ENCODE assay signal across 24 cellular contexts in the genomic region with DNA sequence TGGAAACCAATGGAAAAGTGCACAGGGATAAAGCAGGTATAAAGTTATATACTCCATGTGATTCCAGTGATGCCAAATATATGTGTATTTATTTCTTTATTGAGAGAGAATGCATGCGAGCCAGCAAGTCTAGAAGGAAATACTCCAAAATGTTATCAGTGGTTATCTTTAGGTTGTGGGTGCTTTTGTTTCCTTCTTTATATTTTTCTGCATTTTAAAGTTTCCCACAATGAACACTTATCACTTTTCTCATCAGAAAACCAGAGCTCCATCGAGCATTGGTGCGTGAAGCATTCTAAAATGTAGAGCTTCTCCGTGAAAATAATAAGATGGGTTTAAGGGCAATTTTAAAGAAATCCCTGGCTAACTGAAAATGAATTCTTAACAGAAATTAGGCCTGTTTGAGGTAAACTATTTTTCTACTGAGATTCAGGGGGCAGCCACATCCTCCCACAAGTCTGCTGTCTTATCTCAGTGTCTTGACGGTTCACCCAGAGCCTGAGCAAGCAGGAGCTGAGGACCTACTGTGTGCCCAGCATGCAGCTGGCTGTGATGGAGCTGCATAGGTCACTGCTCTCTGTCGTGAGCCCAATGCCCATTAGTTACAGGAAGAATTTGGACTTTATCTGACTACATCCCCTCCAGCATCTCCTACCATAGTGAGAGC. TPM values are rescaled to one million over a fixed set of nuclear protein-coding genes. Genes with fewer than 3 reads are reported as not detected.
DNase-seq lines count a peak whose midpoint lies in the region; ATAC-seq and TF ChIP-seq lines count a peak whose summit lies in the region.
"Had no signal": no experiment of that assay in that cellular context is flagged by ENCODE, and none has a peak within 500 bp of the region (broad histone marks: within the 10 kb centered on the region; RNA-seq: fewer than 3 reads in every experiment).

No MANE protein-coding gene starts in this region.

- no peaks in the 10 kb centered on the region for H3K27me3 ChIP-seq in CD4-positive, alpha-beta T cell (ENCODE audit: control insufficient read depth, insufficient read depth, low read length)
- H3K27me3 ChIP-seq in hepatocyte = no peaks in the 10 kb centered on the region
- H3K27me3 ChIP-seq: cardiac muscle cell, right lobe of liver, SJSA1, transverse colon had no signal

- no peaks in the 10 kb centered on the region for H3K79me2 ChIP-seq in hepatocyte
- H3K79me2 ChIP-seq: parathyroid adenoma had no signal

- no peaks in the 10 kb centered on the region for H3K9me3 ChIP-seq in CD4-positive, alpha-beta T cell (ENCODE audit: control insufficient read depth, low read length)
- no peaks in the 10 kb centered on the region for H3K9me3 ChIP-seq in hepatocyte (ENCODE audit: low read depth)
- H3K9me3 ChIP-seq: right lobe of liver, SJSA1, transverse colon had no signal

- CTCF ChIA-PET in CD4-positive, alpha-beta T cell (lab: Charles Lee) = interaction anchor here (3.6 kb wide), 1 partner anchor 66 kb away, joined by 13 read pairs; no protein-coding TSS in a partner anchor
- CTCF ChIA-PET in activated CD4-positive, alpha-beta memory T cell treated with anti-CD3 and anti-CD28 coated beads, Interleukin-2, amount 10 ng/mL, durations not matched to agents 7 days and 5 days (lab: Charles Lee) = interaction anchor here (0.9 kb wide), 1 partner anchor 12 kb away, joined by 3 read pairs; no protein-coding TSS in a partner anchor

- peak overlapping the region; percentile 79 for H3K4me3 Mint-ChIP-seq in CD4-positive, alpha-beta T cell
- H3K4me3 Mint-ChIP-seq in activated CD4-positive, alpha-beta memory T cell treated with anti-CD3 and anti-CD28 coated beads, Interleukin-2, amount 10 ng/mL, durations not matched to agents 7 days and 5 days = peak overlapping the region; percentile 13
- H3K4me3 Mint-ChIP-seq in central memory CD8-positive, alpha-beta T cell = peak overlapping the region; percentile 23
- H3K4me3 Mint-ChIP-seq: memory B cell; nephron; stimulated activated naive B cell treated with anti-CD40 and anti-IgM and Interleukin-4, amounts not matched to agents 10 μg/mL and 1 μg/mL and 100 μg/mL, for 72 hours had no signal

- H4K20me1 ChIP-seq in hepatocyte (ENCODE audit: insufficient read depth, poor library complexity, severe bottlenecking) = no peaks in the 10 kb centered on the region

- no peaks in the 10 kb centered on the region for H3K36me3 ChIP-seq in hepatocyte (replicated peaks; ENCODE audit: insufficient read depth, low read depth)
- H3K36me3 ChIP-seq: cardiac muscle cell, right lobe of liver, SJSA1, transverse colon had no signal

- 64% methylated on average over 6 of the region's 6 CpGs for WGBS in hepatocyte (ENCODE audit: low lambda C conversion rate, missing lambda C conversion rate)

- H3K27me3 Mint-ChIP-seq in CD4-positive, alpha-beta T cell = no peaks in the 10 kb centered on the region
- H3K27me3 Mint-ChIP-seq in activated CD4-positive, alpha-beta memory T cell treated with anti-CD3 and anti-CD28 coated beads, Interleukin-2, amount 10 ng/mL, durations not matched to agents 7 days and 5 days = no peaks in the 10 kb centered on the region
- no peaks in the 10 kb centered on the region for H3K27me3 Mint-ChIP-seq in central memory CD8-positive, alpha-beta T cell
- H3K27me3 Mint-ChIP-seq: memory B cell had no signal

- no peaks in the 10 kb centered on the region for H3K9me2 ChIP-seq in hepatocyte (replicated peaks; ENCODE audit: insufficient read depth)

- no peaks in the 10 kb centered on the region for H3K4me1 ChIP-seq in hepatocyte (ENCODE audit: insufficient read depth)
- H3K4me1 ChIP-seq: parathyroid adenoma, right lobe of liver, SJSA1, transverse colon had no signal

- no peaks in the 10 kb centered on the region for H3K36me3 Mint-ChIP-seq in CD4-positive, alpha-beta T cell (ENCODE audit: low read depth)
- H3K36me3 Mint-ChIP-seq in activated CD4-positive, alpha-beta memory T cell treated with anti-CD3 and anti-CD28 coated beads, Interleukin-2, amount 10 ng/mL, durations not matched to agents 7 days and 5 days (ENCODE audit: low read depth) = peaks cover 7% of the 10 kb centered on the region
- peaks cover 2% of the 10 kb centered on the region for H3K36me3 Mint-ChIP-seq in central memory CD8-positive, alpha-beta T cell (ENCODE audit: insufficient read depth)
- H3K36me3 Mint-ChIP-seq: stimulated activated naive B cell treated with anti-CD40 and anti-IgM and Interleukin-4, amounts not matched to agents 10 μg/mL and 1 μg/mL and 100 μg/mL, for 72 hours had no signal

- H3K9me3 Mint-ChIP-seq in CD4-positive, alpha-beta T cell = no peaks in the 10 kb centered on the region
- peaks cover 3% of the 10 kb centered on the region for H3K9me3 Mint-ChIP-seq in activated CD4-positive, alpha-beta memory T cell treated with anti-CD3 and anti-CD28 coated beads, Interleukin-2, amount 10 ng/mL, durations not matched to agents 7 days and 5 days
- peaks cover 5% of the 10 kb centered on the region for H3K9me3 Mint-ChIP-seq in central memory CD8-positive, alpha-beta T cell
- H3K9me3 Mint-ChIP-seq: stimulated activated naive B cell treated with anti-CD40 and anti-IgM and Interleukin-4, amounts not matched to agents 10 μg/mL and 1 μg/mL and 100 μg/mL, for 72 hours had no signal

- POLR2A ChIA-PET in CD4-positive, alpha-beta T cell (lab: Charles Lee) = interaction anchor here (0.7 to 6.5 kb wide), 15 partner anchors 10 to 139 kb away, joined by 3 to 70 read pairs (median 5); no protein-coding TSS in a partner anchor
- POLR2A ChIA-PET in activated CD4-positive, alpha-beta memory T cell treated with anti-CD3 and anti-CD28 coated beads, Interleukin-2, amount 10 ng/mL, durations not matched to agents 7 days and 5 days (lab: Charles Lee) = interaction anchor here (0.7 to 6.3 kb wide), 15 partner anchors 8 to 138 kb away, joined by 3 to 90 read pairs (median 5); no protein-coding TSS in a partner anchor

- TF ChIP-seq CTCF in CD4-positive, alpha-beta T cell (IDR thresholded peaks at IDR 0.05) = no peak
- TF ChIP-seq CTCF in hepatocyte (IDR thresholded peaks at IDR 0.05; ENCODE audit: poor library complexity) = no peak

- peak overlapping the region; percentile 43 for H3K27ac ChIP-seq in CD4-positive, alpha-beta T cell (ENCODE audit: low read depth, low read length)
- no peak overlapping the region for H3K27ac ChIP-seq in hepatocyte
- H3K27ac ChIP-seq: cardiac muscle cell, epithelial cell of prostate, parathyroid adenoma, right lobe of liver, SJSA1, transverse colon had no signal

- no peak overlapping the region for H2AFZ ChIP-seq in hepatocyte
- H2AFZ ChIP-seq: parathyroid adenoma had no signal

- no peak overlapping the region for H3K4me3 ChIP-seq in hepatocyte
- H3K4me3 ChIP-seq: cardiac muscle cell, right lobe of liver, SJSA1, transverse colon had no signal

- peak; percentile 27 for ATAC-seq in CD4-positive, alpha-beta T cell (ENCODE audit: poor library complexity)
- ATAC-seq in central memory CD8-positive, alpha-beta T cell (replicated peaks; ENCODE audit: extremely low read depth, poor library complexity, severe bottlenecking) = peak; percentile 71
- ATAC-seq in GM21529 (IDR thresholded peaks at IDR 0.05; ENCODE audit: unreplicated experiment) = no peak
- ATAC-seq in GM21423 (IDR thresholded peaks at IDR 0.05; ENCODE audit: unreplicated experiment) = no peak
- ATAC-seq: right lobe of liver; stimulated activated naive B cell treated with anti-CD40 and anti-IgM and Interleukin-4, amounts not matched to agents 10 μg/mL and 1 μg/mL and 100 μg/mL, for 72 hours had no signal

- peak overlapping the region; percentile 84 for H3K27ac Mint-ChIP-seq in CD4-positive, alpha-beta T cell
- H3K27ac Mint-ChIP-seq in activated CD4-positive, alpha-beta memory T cell treated with anti-CD3 and anti-CD28 coated beads, Interleukin-2, amount 10 ng/mL, durations not matched to agents 7 days and 5 days = peak overlapping the region; percentile 95
- H3K27ac Mint-ChIP-seq in central memory CD8-positive, alpha-beta T cell (ENCODE audit: low read depth) = peak overlapping the region; percentile 22
- H3K27ac Mint-ChIP-seq: memory B cell; nephron; stimulated activated naive B cell treated with anti-CD40 and anti-IgM and Interleukin-4, amounts not matched to agents 10 μg/mL and 1 μg/mL and 100 μg/mL, for 72 hours had no signal

- intact Hi-C loops in CD4-positive, alpha-beta T cell (cut with DNase I, micrococcal nuclease) = no loop called here

- H3K4me1 Mint-ChIP-seq in CD4-positive, alpha-beta T cell (ENCODE audit: low read depth) = peaks cover 95% of the 10 kb centered on the region
- peaks cover 90% of the 10 kb centered on the region for H3K4me1 Mint-ChIP-seq in activated CD4-positive, alpha-beta memory T cell treated with anti-CD3 and anti-CD28 coated beads, Interleukin-2, amount 10 ng/mL, durations not matched to agents 7 days and 5 days
- H3K4me1 Mint-ChIP-seq in central memory CD8-positive, alpha-beta T cell = peaks cover 55% of the 10 kb centered on the region
- H3K4me1 Mint-ChIP-seq: memory B cell, nephron had no signal

- no peak overlapping the region for H3K4me2 ChIP-seq in hepatocyte

- no peak for DNase-seq in CD4-positive, alpha-beta T cell
- DNase-seq in GF-D8 (lab: John Stamatoyannopoulos, UW) (peak; percentile 34), hepatocyte (ENCODE audit: low spot score) (no peak)
- peak; percentile 57 for DNase-seq in activated CD4-positive, alpha-beta memory T cell treated with anti-CD3 and anti-CD28 coated beads, Interleukin-2, amount 10 ng/mL, durations not matched to agents 7 days and 5 days
- DNase-seq in central memory CD8-positive, alpha-beta T cell (ENCODE audit: low spot score in 2 of 2) = no peak
- DNase-seq: amniotic stem cell; H7; NCI-H1694; NCI-H2227 treated with DMSO at 0.1 percent for 48 hours; NCI-H774; right lobe of liver; stimulated activated naive B cell treated with anti-CD40 and anti-IgM and Interleukin-4, amounts not matched to agents 10 μg/mL and 1 μg/mL and 100 μg/mL, for 72 hours; transverse colon had no signal

RNA-seq across cellular contexts. Expression of a gene that starts 18.7 kb away (rescaled TPM):
- 10 to 100 TPM; 44.7 to 47.6 TPM for total RNA-seq in CD4-positive, alpha-beta T cell
- 100 to 1,000 TPM; 139 TPM for total RNA-seq in activated CD4-positive, alpha-beta memory T cell treated with anti-CD3 and anti-CD28 coated beads, Interleukin-2, amount 10 ng/mL, durations not matched to agents 7 days and 5 days
- total RNA-seq in hepatocyte = not detected in 2 replicates
- polyA plus RNA-seq in hepatocyte = not detected in 2 replicates
- total RNA-seq: cardiac muscle cell, dermis microvascular lymphatic vessel endothelial cell, frontal cortex, H7, MCF 10A, SJSA1 had no signal
- polyA plus RNA-seq: cardiac muscle cell had no signal

Comparison
In these comparisons a context has a peak if more than half of its experiments do, and no peak if none do; other contexts are left out.
1. ATAC-seq: peak in CD4-positive, alpha-beta T cell (single experiment) and central memory CD8-positive, alpha-beta T cell (single experiment); none in GM21529 (single experiment) and GM21423 (single experiment).
2. DNase-seq: peak in GF-D8 (single experiment) and activated CD4-positive, alpha-beta memory T cell treated with anti-CD3 and anti-CD28 coated beads, Interleukin-2, amount 10 ng/mL, durations not matched to agents 7 days and 5 days (single experiment); none in CD4-positive, alpha-beta T cell (0 of 10), central memory CD8-positive, alpha-beta T cell (0 of 2) and hepatocyte (single experiment).
3. H3K27ac Mint-ChIP-seq: peak in every context shown above with its lines; median percentile 95 in activated CD4-positive, alpha-beta memory T cell treated with anti-CD3 and anti-CD28 coated beads, Interleukin-2, amount 10 ng/mL, durations not matched to agents 7 days and 5 days; 84 in CD4-positive, alpha-beta T cell; 22 in central memory CD8-positive, alpha-beta T cell.
4. H3K4me3 Mint-ChIP-seq: peak in every context shown above with its lines; median percentile 79 in CD4-positive, alpha-beta T cell; 23 in central memory CD8-positive, alpha-beta T cell; 13 in activated CD4-positive, alpha-beta memory T cell treated with anti-CD3 and anti-CD28 coated beads, Interleukin-2, amount 10 ng/mL, durations not matched to agents 7 days and 5 days.
5. RNA of a gene that starts 18.7 kb away (total RNA-seq): 139 TPM in activated CD4-positive, alpha-beta memory T cell treated with anti-CD3 and anti-CD28 coated beads, Interleukin-2, amount 10 ng/mL, durations not matched to agents 7 days and 5 days and 44.7 to 47.6 TPM in CD4-positive, alpha-beta T cell; not detected in hepatocyte; every median in the first group is over 10 times any median in the second.